1 cellular context compared by ENCODE assay signal in the genomic region with DNA sequence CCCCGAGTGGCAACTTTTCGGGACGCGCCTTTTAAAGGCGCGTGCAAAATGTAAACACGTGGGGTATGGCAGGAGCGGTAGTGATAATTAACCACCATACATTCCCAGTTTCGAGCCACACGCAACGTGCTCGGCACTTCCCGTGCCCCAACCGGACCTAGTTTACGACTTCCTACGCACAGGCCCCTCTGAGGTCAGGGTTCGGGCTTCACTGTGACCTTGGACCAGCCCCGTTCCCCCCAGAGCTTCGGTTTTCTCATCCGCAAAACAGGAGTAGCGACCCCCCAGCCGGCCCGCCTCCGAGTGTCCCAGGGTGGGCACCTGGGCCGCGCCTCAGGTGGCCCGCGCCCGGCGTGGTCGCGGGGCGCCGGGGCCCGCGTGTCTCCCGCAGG.
TF ChIP-seq lines count a peak whose summit lies in the region.

No MANE protein-coding gene starts in this region.

TF ChIP-seq in GM12878, 131 proteins besides CTCF, POLR2A, EP300 and RAD21 (continued from another document):
- TF ChIP-seq, protein P1, sequence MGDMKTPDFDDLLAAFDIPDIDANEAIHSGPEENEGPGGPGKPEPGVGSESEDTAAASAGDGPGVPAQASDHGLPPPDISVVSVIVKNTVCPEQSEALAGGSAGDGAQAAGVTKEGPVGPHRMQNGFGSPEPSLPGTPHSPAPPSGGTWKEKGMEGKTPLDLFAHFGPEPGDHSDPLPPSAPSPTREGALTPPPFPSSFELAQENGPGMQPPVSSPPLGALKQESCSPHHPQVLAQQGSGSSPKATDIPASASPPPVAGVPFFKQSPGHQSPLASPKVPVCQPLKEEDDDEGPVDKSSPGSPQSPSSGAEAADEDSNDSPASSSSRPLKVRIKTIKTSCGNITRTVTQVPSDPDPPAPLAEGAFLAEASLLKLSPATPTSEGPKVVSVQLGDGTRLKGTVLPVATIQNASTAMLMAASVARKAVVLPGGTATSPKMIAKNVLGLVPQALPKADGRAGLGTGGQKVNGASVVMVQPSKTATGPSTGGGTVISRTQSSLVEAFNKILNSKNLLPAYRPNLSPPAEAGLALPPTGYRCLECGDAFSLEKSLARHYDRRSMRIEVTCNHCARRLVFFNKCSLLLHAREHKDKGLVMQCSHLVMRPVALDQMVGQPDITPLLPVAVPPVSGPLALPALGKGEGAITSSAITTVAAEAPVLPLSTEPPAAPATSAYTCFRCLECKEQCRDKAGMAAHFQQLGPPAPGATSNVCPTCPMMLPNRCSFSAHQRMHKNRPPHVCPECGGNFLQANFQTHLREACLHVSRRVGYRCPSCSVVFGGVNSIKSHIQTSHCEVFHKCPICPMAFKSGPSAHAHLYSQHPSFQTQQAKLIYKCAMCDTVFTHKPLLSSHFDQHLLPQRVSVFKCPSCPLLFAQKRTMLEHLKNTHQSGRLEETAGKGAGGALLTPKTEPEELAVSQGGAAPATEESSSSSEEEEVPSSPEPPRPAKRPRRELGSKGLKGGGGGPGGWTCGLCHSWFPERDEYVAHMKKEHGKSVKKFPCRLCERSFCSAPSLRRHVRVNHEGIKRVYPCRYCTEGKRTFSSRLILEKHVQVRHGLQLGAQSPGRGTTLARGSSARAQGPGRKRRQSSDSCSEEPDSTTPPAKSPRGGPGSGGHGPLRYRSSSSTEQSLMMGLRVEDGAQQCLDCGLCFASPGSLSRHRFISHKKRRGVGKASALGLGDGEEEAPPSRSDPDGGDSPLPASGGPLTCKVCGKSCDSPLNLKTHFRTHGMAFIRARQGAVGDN (IDR thresholded peaks at IDR 0.05), result no peak; the same call in 1 of the 2 replicates
- TF ChIP-seq, protein P2, sequence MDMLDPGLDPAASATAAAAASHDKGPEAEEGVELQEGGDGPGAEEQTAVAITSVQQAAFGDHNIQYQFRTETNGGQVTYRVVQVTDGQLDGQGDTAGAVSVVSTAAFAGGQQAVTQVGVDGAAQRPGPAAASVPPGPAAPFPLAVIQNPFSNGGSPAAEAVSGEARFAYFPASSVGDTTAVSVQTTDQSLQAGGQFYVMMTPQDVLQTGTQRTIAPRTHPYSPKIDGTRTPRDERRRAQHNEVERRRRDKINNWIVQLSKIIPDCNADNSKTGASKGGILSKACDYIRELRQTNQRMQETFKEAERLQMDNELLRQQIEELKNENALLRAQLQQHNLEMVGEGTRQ (IDR thresholded peaks at IDR 0.05; ENCODE audit: borderline replicate concordance, low read depth, low read length), result no peak; the same call in 1 of the 2 replicates
- TF ChIP-seq NR2C2 (IDR thresholded peaks at IDR 0.05; ENCODE audit: borderline replicate concordance, control insufficient read depth, insufficient read length, low read depth) (peak; percentile 63), ESRRA (IDR thresholded peaks at IDR 0.05; ENCODE audit: low read length) (peak; percentile 58; the same call in 1 of the 2 replicates), EGR1 (IDR thresholded peaks at IDR 0.05; ENCODE audit: borderline replicate concordance in 1 of 2, low read depth in 2 of 2, low read length in 2 of 2) (peak in 1 of 2 experiments; percentile 44; a peak in 1 of 3 replicates), PAX8 (IDR thresholded peaks at IDR 0.05) (no peak), CREM (IDR thresholded peaks at IDR 0.05; ENCODE audit: low read depth) (peak; percentile 64), TARDBP (IDR thresholded peaks at IDR 0.05; ENCODE audit: borderline replicate concordance) (0 out of 2 replicates have a peak, but pooled peaks have one; percentile 32), ZNF384 (IDR thresholded peaks at IDR 0.05; ENCODE audit: borderline replicate concordance, low read depth, low read length) (no peak), SMAD5 (IDR thresholded peaks at IDR 0.05; ENCODE audit: low read depth) (peak; percentile 1; the same call in 1 of the 2 replicates), SIX5 (IDR thresholded peaks at IDR 0.05; ENCODE audit: low read depth, low read length, severe bottlenecking) (peak; percentile 56), YBX1 (IDR thresholded peaks at IDR 0.05) (no peak), IKZF2 (IDR thresholded peaks at IDR 0.05) (peak; percentile 65 to 73)
- TF ChIP-seq, protein P3, sequence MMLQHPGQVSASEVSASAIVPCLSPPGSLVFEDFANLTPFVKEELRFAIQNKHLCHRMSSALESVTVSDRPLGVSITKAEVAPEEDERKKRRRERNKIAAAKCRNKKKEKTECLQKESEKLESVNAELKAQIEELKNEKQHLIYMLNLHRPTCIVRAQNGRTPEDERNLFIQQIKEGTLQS (IDR thresholded peaks at IDR 0.05; ENCODE audit: borderline replicate concordance, extremely low read depth, low read depth, low read length), result no peak
- TF ChIP-seq, protein P4, sequence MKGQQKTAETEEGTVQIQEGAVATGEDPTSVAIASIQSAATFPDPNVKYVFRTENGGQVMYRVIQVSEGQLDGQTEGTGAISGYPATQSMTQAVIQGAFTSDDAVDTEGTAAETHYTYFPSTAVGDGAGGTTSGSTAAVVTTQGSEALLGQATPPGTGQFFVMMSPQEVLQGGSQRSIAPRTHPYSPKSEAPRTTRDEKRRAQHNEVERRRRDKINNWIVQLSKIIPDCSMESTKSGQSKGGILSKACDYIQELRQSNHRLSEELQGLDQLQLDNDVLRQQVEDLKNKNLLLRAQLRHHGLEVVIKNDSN (IDR thresholded peaks at IDR 0.05; ENCODE audit: borderline replicate concordance, extremely low read length, insufficient read depth, low read depth, low read length), result peak; percentile 18
